In genomic region chr12:57216931-57217871, GRCh38 we compare ENCODE assay signal across 8 cellular contexts. TPM values are rescaled to one million over a fixed set of nuclear protein-coding genes. Genes with fewer than 3 reads are reported as not detected.
DNase-seq lines count a peak whose midpoint lies in the region; ATAC-seq and TF ChIP-seq lines count a peak whose summit lies in the region.

No MANE protein-coding gene starts in this region.

- peak; percentile 24 to 31 for DNase-seq in stimulated activated CD4-positive, alpha-beta T cell treated with anti-CD3 and anti-CD28 coated beads, Interleukin-2, amount 100 ng/mL, for 24 hours
- no peak for DNase-seq in stimulated activated CD4-positive, alpha-beta T cell treated with anti-CD3 and anti-CD28 coated beads, Interleukin-4, amount 100 ng/mL, for 4 hours
- DNase-seq in T-helper 9 cell (peak; percentile 23), fibroblast of the aortic adventitia (ENCODE audit: low read depth) (peak; percentile 48), left colon (no peak)
- peak; percentile 11 for DNase-seq in stimulated activated naive CD4-positive, alpha-beta T cell treated with Interleukin-2 at 50 U/mL for 16 hours (lab: John Stamatoyannopoulos, UW)

- peak overlapping the region; percentile 66 for H3K4me3 ChIP-seq in fibroblast of the aortic adventitia (ENCODE audit: low read depth, low read length)

- intact Hi-C loops in left colon (cut with DNase I, micrococcal nuclease) = no loop called here

- TF ChIP-seq CTCF in fibroblast of the aortic adventitia (IDR thresholded peaks at IDR 0.05; ENCODE audit: insufficient read depth, low read length) = no peak

- ATAC-seq in HG02623 (IDR thresholded peaks at IDR 0.05; ENCODE audit: unreplicated experiment) (no peak), left colon (no peak), GM18870 (IDR thresholded peaks at IDR 0.05; ENCODE audit: unreplicated experiment) (no peak)

RNA-seq across cellular contexts. Expression of gene NXPH4, which starts 0.6 kb away (rescaled TPM):
- total RNA-seq in fibroblast of the aortic adventitia (ENCODE audit: low replicate concordance) = 1.9 and 2.4 TPM in 2 replicates
- total RNA-seq in left colon = not detected

RNA-seq across cellular contexts. Expression of gene SHMT2, which starts 12.3 kb away (rescaled TPM):
- total RNA-seq in fibroblast of the aortic adventitia (ENCODE audit: low replicate concordance) = 233 and 303 TPM in 2 replicates
- total RNA-seq in left colon = 10 to 100 TPM; 45.3 to 58.8 TPM

RNA-seq across cellular contexts. Expression of gene STAC3, which starts 33.8 kb away (rescaled TPM):
- total RNA-seq in fibroblast of the aortic adventitia (ENCODE audit: low replicate concordance) (0.90 and 3.8 TPM in 2 replicates), left colon (1 to 10 TPM; 2.0 to 4.2 TPM)

Comparison
In these comparisons a context has a peak if more than half of its experiments do, and no peak if none do; other contexts are left out.
1. DNase-seq: peak in stimulated activated CD4-positive, alpha-beta T cell treated with anti-CD3 and anti-CD28 coated beads, Interleukin-2, amount 100 ng/mL, for 24 hours (2 of 2), T-helper 9 cell (single experiment), fibroblast of the aortic adventitia (single experiment) and stimulated activated naive CD4-positive, alpha-beta T cell treated with Interleukin-2 at 50 U/mL for 16 hours (single experiment); none in stimulated activated CD4-positive, alpha-beta T cell treated with anti-CD3 and anti-CD28 coated beads, Interleukin-4, amount 100 ng/mL, for 4 hours (0 of 2) and left colon (0 of 2).